11 cellular contexts compared by ENCODE assay signal in genomic region chr4:107862658-107863057, GRCh38.
DNase-seq lines count a peak whose midpoint lies in the region; ATAC-seq and TF ChIP-seq lines count a peak whose summit lies in the region.
"Had no signal": no experiment of that assay in that cellular context is flagged by ENCODE, and none has a peak within 500 bp of the region (broad histone marks: within the 10 kb centered on the region; RNA-seq: fewer than 3 reads in every experiment).

No MANE protein-coding gene starts in this region.

- H3K27ac ChIP-seq in muscle layer of duodenum (ENCODE audit: low read length), result peak overlapping the region; percentile 54
- H3K27ac ChIP-seq in effector memory CD4-positive, alpha-beta T cell (ENCODE audit: insufficient read depth, low read length, poor library complexity, severe bottlenecking), result no peak overlapping the region
- H3K27ac ChIP-seq: neural progenitor cell had no signal

- TF ChIP-seq CTCF in choroid plexus epithelial cell (conservative IDR thresholded peaks at IDR 0.05; ENCODE audit: low read depth, low read length), result no peak

- H3K4me3 ChIP-seq in choroid plexus epithelial cell (ENCODE audit: low read depth, low read length), result no peak overlapping the region
- H3K4me3 ChIP-seq in muscle layer of duodenum (ENCODE audit: low read depth in 1 of 2, low read length in 2 of 2), result no peak overlapping the region
- H3K4me3 ChIP-seq in effector memory CD4-positive, alpha-beta T cell (ENCODE audit: insufficient read depth, low read depth, low read length, poor library complexity, severe bottlenecking), result no peak overlapping the region
- H3K4me3 ChIP-seq: neural progenitor cell had no signal

- H3K36me3 ChIP-seq in muscle layer of duodenum (ENCODE audit: control insufficient read depth in 1 of 2, insufficient read depth in 2 of 2, low read length in 2 of 2), result peaks cover 6 to 11% of the 10 kb centered on the region in 2 donors
- no peaks in the 10 kb centered on the region for H3K36me3 ChIP-seq in effector memory CD4-positive, alpha-beta T cell (ENCODE audit: control insufficient read depth, insufficient read depth, low read length)
- H3K36me3 ChIP-seq: neural progenitor cell had no signal

- peak; percentile 47 for ATAC-seq in GM18870 (IDR thresholded peaks at IDR 0.05; ENCODE audit: unreplicated experiment)

- H3K9me3 ChIP-seq in muscle layer of duodenum (ENCODE audit: control insufficient read depth in 1 of 2, low read length in 2 of 2), result no peaks in the 10 kb centered on the region
- H3K9me3 ChIP-seq in effector memory CD4-positive, alpha-beta T cell (ENCODE audit: control insufficient read depth, low read length), result no peaks in the 10 kb centered on the region

- peak; percentile 48 for DNase-seq in NCI-H2196 treated with DMSO at 0.1 percent for 48 hours (lab: John Stamatoyannopoulos, UW; ENCODE audit: unreplicated experiment)
- peak; percentile 81 for DNase-seq in choroid plexus epithelial cell (ENCODE audit: low read depth)
- no peak for DNase-seq in effector memory CD4-positive, alpha-beta T cell
- no peak for DNase-seq in OCI-M2 (lab: John Stamatoyannopoulos, UW; ENCODE audit: unreplicated experiment)
- DNase-seq in DMS 273 treated with DMSO at 0.1 percent for 48 hours (lab: John Stamatoyannopoulos, UW), result no peak
- no peak for DNase-seq in DMS114 treated with DMSO at 0.1 percent for 48 hours (lab: John Stamatoyannopoulos, UW; ENCODE audit: unreplicated experiment)
- DNase-seq: amniotic stem cell, NCI-H2227 treated with DMSO at 0.1 percent for 48 hours had no signal

- H3K27me3 ChIP-seq in muscle layer of duodenum (ENCODE audit: low read depth, low read length), result no peaks in the 10 kb centered on the region
- no peaks in the 10 kb centered on the region for H3K27me3 ChIP-seq in effector memory CD4-positive, alpha-beta T cell (replicated peaks; ENCODE audit: control insufficient read depth, insufficient read depth, low read length, poor library complexity, severe bottlenecking)
- H3K27me3 ChIP-seq: neural progenitor cell had no signal

- H3K4me1 ChIP-seq in muscle layer of duodenum (ENCODE audit: control insufficient read depth in 1 of 2, insufficient read depth in 2 of 2, low read length in 2 of 2), result peaks cover 0 to 23% of the 10 kb centered on the region in 2 donors
- H3K4me1 ChIP-seq in effector memory CD4-positive, alpha-beta T cell (ENCODE audit: control insufficient read depth, insufficient read depth, low read length, poor library complexity, severe bottlenecking), result no peaks in the 10 kb centered on the region

Comparison
In these comparisons a context has a peak if more than half of its experiments do, and no peak if none do; other contexts are left out.
1. DNase-seq: peak in NCI-H2196 treated with DMSO at 0.1 percent for 48 hours (single experiment) and choroid plexus epithelial cell (single experiment); none in effector memory CD4-positive, alpha-beta T cell (0 of 3), OCI-M2 (single experiment), DMS 273 treated with DMSO at 0.1 percent for 48 hours (single experiment) and DMS114 treated with DMSO at 0.1 percent for 48 hours (single experiment).